8 cellular contexts compared by ENCODE assay signal in the genomic region with DNA sequence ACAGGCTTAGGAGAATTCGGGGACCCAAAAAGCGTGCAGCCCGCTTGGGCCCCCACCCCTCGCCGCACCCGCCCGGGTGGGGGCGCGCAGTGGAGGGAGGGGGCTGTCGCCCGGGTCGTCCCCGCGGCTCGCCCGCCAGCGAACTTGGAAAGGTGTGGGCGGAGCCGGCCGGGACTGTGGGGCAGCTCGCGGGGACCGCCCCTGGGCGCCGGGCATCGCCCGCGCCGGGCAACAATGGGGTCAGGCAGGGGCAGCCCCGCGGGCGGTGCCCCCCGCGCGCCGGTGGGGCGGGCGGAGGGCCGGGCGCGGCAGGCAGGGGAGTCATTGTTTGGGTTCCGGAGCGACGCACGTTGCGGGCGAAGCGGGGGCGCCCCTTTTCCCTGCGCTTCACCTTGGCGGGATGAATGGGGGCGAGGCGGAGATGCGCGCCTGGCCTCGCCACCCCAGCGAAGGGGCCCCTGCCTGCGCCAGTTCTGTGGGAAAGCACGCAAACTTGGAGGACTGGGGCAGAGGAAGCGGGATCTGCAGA. TPM values are rescaled to one million over a fixed set of nuclear protein-coding genes. Genes with fewer than 3 reads are reported as not detected.
DNase-seq lines count a peak whose midpoint lies in the region; ATAC-seq and TF ChIP-seq lines count a peak whose summit lies in the region.

No MANE protein-coding gene starts in this region.

- H3K9me3 Mint-ChIP-seq in type B pancreatic cell, result no peaks in the 10 kb centered on the region

- H3K4me3 ChIP-seq in fibroblast of the aortic adventitia (ENCODE audit: low read depth, low read length) (peak overlapping the region; percentile 95), ovary (peak overlapping the region; percentile 77)

- ATAC-seq in HG03060 (IDR thresholded peaks at IDR 0.05; ENCODE audit: low read depth, unreplicated experiment), result peak; percentile 2

- no peaks in the 10 kb centered on the region for H3K36me3 Mint-ChIP-seq in type B pancreatic cell

- no peak for TF ChIP-seq EP300 in ovary (IDR thresholded peaks at IDR 0.05)

- H3K27ac ChIP-seq in ovary, result peak overlapping the region; percentile 63 to 94

- no peaks in the 10 kb centered on the region for H3K9me3 ChIP-seq in ovary

- H3K27ac Mint-ChIP-seq in type B pancreatic cell, result no peak overlapping the region

- peak overlapping the region; percentile 82 for H3K4me3 Mint-ChIP-seq in type B pancreatic cell

- TF ChIP-seq CTCF in fibroblast of the aortic adventitia (IDR thresholded peaks at IDR 0.05; ENCODE audit: insufficient read depth, low read length), result no peak
- no peak for TF ChIP-seq CTCF in ovary (IDR thresholded peaks at IDR 0.05)
- TF ChIP-seq CTCF in type B pancreatic cell (conservative IDR thresholded peaks at IDR 0.05), result no peak

- TF ChIP-seq POLR2A in ovary (IDR thresholded peaks at IDR 0.05), result no peak

- peaks cover 18% of the 10 kb centered on the region for H3K4me1 Mint-ChIP-seq in type B pancreatic cell (ENCODE audit: unreplicated experiment)

- DNase-seq in activated CD8-positive, alpha-beta memory T cell treated with anti-CD3 and anti-CD28 coated beads for 48 hours (ENCODE audit: low read depth in 2 of 3, low spot score in 2 of 3), result peak; percentile 41 to 58 (median 57)
- no peak for DNase-seq in activated CD8-positive, alpha-beta memory T cell treated with anti-CD3 and anti-CD28 coated beads, Interleukin-2, amount 50 U/mL, for 48 hours
- DNase-seq in NCI-H748 treated with DMSO at 0.1 percent for 48 hours (lab: John Stamatoyannopoulos, UW) (peak; percentile 48), fibroblast of the aortic adventitia (ENCODE audit: low read depth) (no peak), ovary (peak in 3 of 5 donors; percentile 51 to 75 (median 68)), type B pancreatic cell (ENCODE audit: extremely low spot score, unreplicated experiment) (peak; percentile 85)
- DNase-seq in activated T-cell treated with anti-CD3 and anti-CD28 coated beads, Interleukin-2, amount 50 U/mL, for 48 hours, result peak; percentile 84 to 87

- H3K4me1 ChIP-seq in ovary (ENCODE audit: insufficient read depth), result peaks cover 6% of the 10 kb centered on the region

- intact Hi-C loops in ovary (cut with DNase I), result loop anchor here in 1 of 4 donors (10.0 kb wide), 1 partner anchor 300 kb away; no protein-coding TSS in a partner anchor

- WGBS in ovary, 3 donors, result 0 to 1% (median 0%) methylated on average over 52 to 60 of the region's 60 CpGs

- H3K27me3 Mint-ChIP-seq in type B pancreatic cell, result peaks cover 3% of the 10 kb centered on the region

- no peaks in the 10 kb centered on the region for H3K36me3 ChIP-seq in ovary

- no peaks in the 10 kb centered on the region for H3K27me3 ChIP-seq in ovary

RNA-seq across cellular contexts. Expression of gene KLF12, which starts 0.6 kb away (rescaled TPM):
- total RNA-seq in fibroblast of the aortic adventitia (ENCODE audit: low replicate concordance) (10.6 and 28.7 TPM in 2 replicates), ovary (10 to 100 TPM in 5 of 7 donors, 1 to 10 TPM in 2; 8.2 to 22.1 (median 16.3) TPM), type B pancreatic cell (ENCODE audit: low replicate concordance) (25.4 and 30.2 TPM in 2 replicates)
- polyA plus RNA-seq in ovary, result 1 to 10 TPM; 3.6 to 8.7 TPM

Comparison
In these comparisons a context has a peak if more than half of its experiments do, and no peak if none do; other contexts are left out.
1. DNase-seq: peak in activated CD8-positive, alpha-beta memory T cell treated with anti-CD3 and anti-CD28 coated beads for 48 hours (3 of 3), NCI-H748 treated with DMSO at 0.1 percent for 48 hours (single experiment), activated T-cell treated with anti-CD3 and anti-CD28 coated beads, Interleukin-2, amount 50 U/mL, for 48 hours (2 of 2), ovary (3 of 5) and type B pancreatic cell (single experiment); none in activated CD8-positive, alpha-beta memory T cell treated with anti-CD3 and anti-CD28 coated beads, Interleukin-2, amount 50 U/mL, for 48 hours (single experiment) and fibroblast of the aortic adventitia (single experiment).